8 cellular contexts compared by ENCODE assay signal in the genomic region with DNA sequence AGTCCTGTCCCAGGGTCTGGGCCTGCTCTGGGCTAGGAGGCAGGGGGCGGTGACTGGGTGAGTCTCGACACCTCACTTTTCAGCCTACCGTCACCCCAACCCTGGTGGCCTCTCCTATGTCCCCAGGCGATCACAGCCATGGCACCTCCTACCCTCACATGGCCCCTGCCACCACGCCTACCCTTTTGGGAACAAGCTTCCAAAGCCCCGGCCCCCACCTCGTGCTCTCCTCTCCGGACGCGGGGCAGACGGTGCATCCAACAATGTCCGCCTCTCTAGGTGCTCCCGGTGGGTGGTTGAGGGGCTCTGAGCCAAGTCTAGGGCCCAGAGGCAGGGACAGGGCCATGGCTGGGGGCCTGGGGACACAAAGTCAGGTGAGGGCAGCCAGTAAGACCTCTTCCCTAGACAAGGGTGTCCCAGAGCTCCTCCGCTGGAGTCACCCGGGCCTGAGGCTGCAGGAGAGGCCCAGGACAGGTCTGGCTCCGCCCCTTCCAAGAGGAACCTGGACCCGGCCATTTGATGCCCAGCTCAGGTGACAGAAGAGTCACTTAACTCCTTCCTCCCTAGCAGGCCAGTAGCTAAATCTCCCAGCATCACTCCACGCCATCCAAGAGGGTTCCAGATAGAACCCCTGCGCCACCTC. TPM values are rescaled to one million over a fixed set of nuclear protein-coding genes. Genes with fewer than 3 reads are reported as not detected.
A peak's percentile ranks its signal among the peaks of the same experiment; 100 is the strongest.
DNase-seq lines count a peak whose midpoint lies in the region; ATAC-seq and TF ChIP-seq lines count a peak whose summit lies in the region.

TSS of gene SYNE4 (minus strand) at position 478 of the 643 bp plus-strand sequence. CDS start at position 346, 132 bp downstream.

- H3K36me3 Mint-ChIP-seq in effector memory CD8-positive, alpha-beta T cell (ENCODE audit: insufficient read depth), result peaks cover 3% of the 10 kb centered on the region
- H3K36me3 Mint-ChIP-seq in nephron (ENCODE audit: low read depth), result peaks cover 9% of the 10 kb centered on the region

- H3K27ac Mint-ChIP-seq in effector memory CD8-positive, alpha-beta T cell, result peak within 1 kb of the TSS; percentile 27 to 65
- peak within 1 kb of the TSS; percentile 50 to 86 (median 74) for H3K27ac Mint-ChIP-seq in nephron

- H3K4me3 Mint-ChIP-seq in effector memory CD8-positive, alpha-beta T cell, result peak within 1 kb of the TSS; percentile 56 to 66
- H3K4me3 Mint-ChIP-seq in nephron, result peak within 1 kb of the TSS; percentile 79 to 82 (median 81)

- peaks cover 23 to 24% of the 10 kb centered on the region in 2 donors for H3K4me1 Mint-ChIP-seq in effector memory CD8-positive, alpha-beta T cell (ENCODE audit: low read depth in 2 of 2)
- peaks cover 12% of the 10 kb centered on the region for H3K4me1 Mint-ChIP-seq in nephron

- no peak within 1 kb of the TSS for H3K4me3 ChIP-seq in lower leg skin (ENCODE audit: low read depth, poor library complexity, severe bottlenecking)

- intact Hi-C loops in lower leg skin (cut with DNase I; ENCODE audit: low total_unique reads), result loop anchor here (10.0 kb wide), 1 partner anchor 46 kb away; the partner anchor contains the start of genes THAP8 and WDR62

- H3K27me3 Mint-ChIP-seq in effector memory CD8-positive, alpha-beta T cell, result no peaks in the 10 kb centered on the region
- H3K27me3 Mint-ChIP-seq in nephron (ENCODE audit: low read depth), result peaks cover 16% of the 10 kb centered on the region

- in situ Hi-C loops in Caki2 (cut with HindIII; ENCODE audit: low pct_unique_long_range_greater_than_20kb, low sequenced_read_pairs), result no loop called here

- no peaks in the 10 kb centered on the region for H3K9me3 Mint-ChIP-seq in effector memory CD8-positive, alpha-beta T cell
- no peaks in the 10 kb centered on the region for H3K9me3 Mint-ChIP-seq in nephron

- WGBS in lower leg skin, 2 donors, result 52 to 53% methylated on average over 16 to 17 of the region's 19 CpGs

- no peak for ATAC-seq in effector memory CD8-positive, alpha-beta T cell (replicated peaks)
- no peak for ATAC-seq in GM21526 (IDR thresholded peaks at IDR 0.05; ENCODE audit: low FRiP score, unreplicated experiment)

- no peak for TF ChIP-seq CTCF in nephron (IDR thresholded peaks at IDR 0.05; ENCODE audit: unreplicated experiment in 3 of 3)
- TF ChIP-seq CTCF in lower leg skin (IDR thresholded peaks at IDR 0.05), result no peak

- DNase-seq in Caki2 (ENCODE audit: low read depth) (peak; percentile 18), NCI-H2196 (lab: John Stamatoyannopoulos, UW; ENCODE audit: unreplicated experiment) (peak; percentile 41), lower leg skin (ENCODE audit: low spot score in 2 of 2) (no peak), NCI-H69 (lab: John Stamatoyannopoulos, UW) (no peak), AG08396 (ENCODE audit: low spot score) (no peak)
- DNase-seq in effector memory CD8-positive, alpha-beta T cell, result no peak

- no peak for TF ChIP-seq POLR2A in lower leg skin (IDR thresholded peaks at IDR 0.05)

RNA-seq across cellular contexts. Expression of gene SYNE4, which starts in this region (rescaled TPM):
- total RNA-seq in Caki2 (2014; rRNA removed; shearing (Covaris generic); ENCODE audit: low replicate concordance), result 1.4 TPM in 1 of 2 replicates, not detected in the other
- 1 to 10 TPM in 2 of 4 donors, under 1 TPM in 1, not detected in 1; 0.89 to 5.8 (median 1.8) TPM for total RNA-seq in lower leg skin

Comparison
In these comparisons a context has a peak if more than half of its experiments do, and no peak if none do; other contexts are left out.
1. DNase-seq: peak in Caki2 (single experiment) and NCI-H2196 (single experiment); none in effector memory CD8-positive, alpha-beta T cell (0 of 3), lower leg skin (0 of 2), NCI-H69 (single experiment) and AG08396 (single experiment).